27 cellular contexts compared by ENCODE assay signal in the genomic region with DNA sequence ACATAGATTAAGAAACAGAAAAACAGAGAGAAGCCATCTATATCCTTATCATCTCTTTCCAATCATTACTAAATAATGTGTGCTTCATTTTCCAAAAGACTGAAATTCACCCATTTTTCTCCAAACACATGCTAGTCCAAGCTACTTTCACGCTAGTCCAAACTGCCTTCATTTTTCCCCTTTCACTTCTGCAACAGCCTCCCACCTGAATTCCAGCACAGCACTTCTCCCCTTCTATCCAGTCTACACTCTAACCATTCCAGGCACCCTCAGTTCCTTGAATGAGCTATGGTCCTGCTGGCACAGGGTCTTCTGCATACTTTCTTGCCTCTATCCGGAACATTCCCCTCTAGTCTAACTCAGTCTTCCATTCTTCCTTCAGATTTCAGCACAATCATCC.
"Had no signal": no experiment of that assay in that cellular context is flagged by ENCODE, and none has a peak within 500 bp of the region (broad histone marks: within the 10 kb centered on the region; RNA-seq: fewer than 3 reads in every experiment).

No MANE protein-coding gene starts in this region.

- FAIRE-seq: endometrium, endothelial cell of umbilical vein had no signal

- H3K9me3 Mint-ChIP-seq: dendritic cell treated with granulocyte-macrophage colony-stimulating factor and Interleukin-4, amounts not matched to agents 40 ng/mL and 50 ng/mL, for 4 days; endodermal cell had no signal

- DNase-seq: colonic mucosa; cortex of kidney; dermis blood vessel endothelial cell; dorsolateral prefrontal cortex; effector CD4-positive, alpha-beta T cell; effector CD8-positive, alpha-beta T cell; effector memory CD4-positive, alpha-beta T cell; effector memory CD8-positive, alpha-beta T cell; endodermal cell; erythroblast; esophagus squamous epithelium; foreskin fibroblast; foreskin keratinocyte; foreskin melanocyte; gastrocnemius medialis; glutamatergic neuron; head of caudate nucleus; heart left ventricle; heart right ventricle had no signal

- ATAC-seq: effector memory CD8-positive, alpha-beta T cell; esophagus mucosa; foreskin keratinocyte; gastrocnemius medialis; gastroesophageal sphincter; heart left ventricle; heart right ventricle had no signal

- H3K27ac ChIP-seq: colonic mucosa, coronary artery, dorsolateral prefrontal cortex, epithelial cell of prostate, esophagus muscularis mucosa, esophagus squamous epithelium, foreskin keratinocyte, gastrocnemius medialis, gastroesophageal sphincter, heart left ventricle, heart right ventricle had no signal

- H3K27me3 Mint-ChIP-seq: dendritic cell treated with granulocyte-macrophage colony-stimulating factor and Interleukin-4, amounts not matched to agents 40 ng/mL and 50 ng/mL, for 4 days; effector memory CD8-positive, alpha-beta T cell had no signal

- H3K36me3 ChIP-seq: colonic mucosa, esophagus muscularis mucosa, esophagus squamous epithelium, gastrocnemius medialis, gastroesophageal sphincter, heart left ventricle, heart right ventricle had no signal

- H3K9me3 ChIP-seq: colonic mucosa, esophagus muscularis mucosa, esophagus squamous epithelium, gastrocnemius medialis, gastroesophageal sphincter, heart left ventricle, heart right ventricle had no signal

- H3K4me3 Mint-ChIP-seq: dendritic cell treated with granulocyte-macrophage colony-stimulating factor and Interleukin-4, amounts not matched to agents 40 ng/mL and 50 ng/mL, for 4 days; effector memory CD8-positive, alpha-beta T cell; endodermal cell had no signal

- H3K27ac Mint-ChIP-seq: dendritic cell treated with granulocyte-macrophage colony-stimulating factor and Interleukin-4, amounts not matched to agents 40 ng/mL and 50 ng/mL, for 4 days; effector memory CD8-positive, alpha-beta T cell; endodermal cell had no signal

- H3K4me1 ChIP-seq: colonic mucosa had no signal

- H3K27me3 ChIP-seq: colonic mucosa, dorsolateral prefrontal cortex, esophagus muscularis mucosa, esophagus squamous epithelium, foreskin keratinocyte, gastrocnemius medialis, gastroesophageal sphincter, heart left ventricle, heart right ventricle had no signal

- H3K4me3 ChIP-seq: colonic mucosa, coronary artery, dorsolateral prefrontal cortex, esophagus muscularis mucosa, esophagus squamous epithelium, gastrocnemius medialis, gastroesophageal sphincter, heart left ventricle, heart right ventricle had no signal
